Comparison of ENCODE assay signal across 3 cellular contexts in the genomic region with DNA sequence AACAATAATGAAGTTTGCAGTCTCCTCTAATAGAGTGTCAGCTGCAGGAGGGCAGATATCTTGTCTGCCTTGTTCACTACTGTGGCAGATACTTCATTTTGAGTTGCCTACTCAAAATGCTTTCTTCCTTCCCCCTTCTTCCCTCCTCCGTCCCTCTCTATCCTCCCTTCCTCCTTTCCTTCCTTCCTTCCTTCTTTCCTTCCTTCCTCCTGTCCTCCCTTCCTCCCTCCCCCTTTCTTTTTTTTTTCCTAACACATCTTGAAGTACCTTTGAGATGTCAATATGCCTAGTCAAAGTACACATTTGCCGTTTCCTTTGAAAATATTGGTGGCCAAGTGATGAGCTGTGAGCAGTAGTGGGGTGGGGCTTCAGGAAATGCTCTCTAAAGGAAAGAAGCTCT.
TF ChIP-seq lines count a peak whose summit lies in the region.

No MANE protein-coding gene starts in this region.

TF ChIP-seq in GM23338, 12 proteins besides CTCF, POLR2A, EP300 and RAD21 (continues in another document):
- TF ChIP-seq POLR2AphosphoS5 (IDR thresholded peaks at IDR 0.05; ENCODE audit: low read depth) (no peak), STAT1 (IDR thresholded peaks at IDR 0.05; ENCODE audit: unreplicated experiment) (no peak), EZH2phosphoT487 (IDR thresholded peaks at IDR 0.05; ENCODE audit: unreplicated experiment) (no peak), ZNF114 (CRISPR knock-in tag; IDR thresholded peaks at IDR 0.05) (no peak), ZNF462 (CRISPR knock-in tag; IDR thresholded peaks at IDR 0.05) (no peak)

TF ChIP-seq in IMR-90, 13 proteins besides CTCF, POLR2A, EP300 and RAD21:
- TF ChIP-seq SMC3 (IDR thresholded peaks at IDR 0.05; ENCODE audit: low read depth, low read length): no peak
- TF ChIP-seq BHLHE40 (IDR thresholded peaks at IDR 0.05; ENCODE audit: low read depth, low read length): no peak

TF ChIP-seq in K562, 482 proteins besides CTCF, POLR2A, EP300 and RAD21:
- TF ChIP-seq ZNF3 (CRISPR knock-in tag; IDR thresholded peaks at IDR 0.05): no peak
- TF ChIP-seq SMAD4 (CRISPR knock-in tag; conservative IDR thresholded peaks at IDR 0.05): no peak
- TF ChIP-seq ZBTB26 (CRISPR knock-in tag; IDR thresholded peaks at IDR 0.05): 0 out of 2 replicates have a peak, but pooled peaks have one; percentile 17
- peak; percentile 47 for TF ChIP-seq ZNF316 (IDR thresholded peaks at IDR 0.05)
- TF ChIP-seq YBX1 (IDR thresholded peaks at IDR 0.05): no peak
- peak; percentile 76; the same call in 1 of the 2 replicates for TF ChIP-seq MCM3 (IDR thresholded peaks at IDR 0.05)
- no peak for TF ChIP-seq FOXJ2 (tag; IDR thresholded peaks at IDR 0.05)
- 0 out of 2 replicates have a peak, but pooled peaks have one; percentile 21 for TF ChIP-seq THRB (CRISPR knock-in tag; conservative IDR thresholded peaks at IDR 0.05)
- TF ChIP-seq TAL1 (IDR thresholded peaks at IDR 0.05): peak; percentile 12; the same call in 1 of the 2 replicates
- TF ChIP-seq STAT5A (IDR thresholded peaks at IDR 0.05; ENCODE audit: borderline replicate concordance, low read length): no peak
- peak; percentile 46; the same call in 1 of the 2 replicates for TF ChIP-seq EHMT2 (IDR thresholded peaks at IDR 0.05)
- TF ChIP-seq NR2C1 (IDR thresholded peaks at IDR 0.05): no peak
- TF ChIP-seq NR2C1 (tag; IDR thresholded peaks at IDR 0.05): no peak
- no peak for TF ChIP-seq SREBF1 (IDR thresholded peaks at IDR 0.05; ENCODE audit: borderline replicate concordance, low read depth, low read length)
- no peak for TF ChIP-seq MAZ (CRISPR knock-in tag; conservative IDR thresholded peaks at IDR 0.05 in 1 of 2, IDR thresholded peaks at IDR 0.05 in 1 of 2)
- TF ChIP-seq TRIM24 (IDR thresholded peaks at IDR 0.05): no peak; a peak in 1 of 4 replicates
